Comparison of ENCODE assay signal across 23 cellular contexts in the genomic region with DNA sequence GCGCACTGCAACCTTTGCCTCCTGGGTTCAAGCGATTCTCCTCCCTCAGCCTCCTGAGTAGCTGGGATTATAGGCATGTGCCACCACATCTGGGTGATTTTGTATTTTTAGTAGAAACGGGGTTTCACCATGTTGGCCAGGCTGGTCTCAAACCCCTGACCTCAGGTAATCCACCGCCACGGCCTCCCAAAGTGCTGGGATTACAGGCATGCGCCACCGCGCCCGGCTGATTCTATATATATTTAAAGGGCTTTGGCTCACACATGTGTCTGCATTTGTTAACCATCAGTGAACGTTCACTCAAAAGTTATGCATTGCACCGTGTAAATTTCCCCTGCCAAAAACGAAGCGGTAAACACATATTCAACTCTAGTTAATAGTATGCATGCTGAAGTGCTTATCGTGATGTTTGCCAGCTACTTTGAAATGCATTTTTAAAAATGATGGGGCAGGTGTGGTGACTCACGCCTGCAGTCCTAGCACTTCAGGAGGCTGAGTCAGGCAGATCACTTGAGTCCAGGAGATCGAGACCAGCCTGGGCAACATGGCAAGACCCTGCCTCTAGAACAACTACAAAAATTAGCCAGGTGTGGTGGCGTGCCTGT.
"Had no signal": no experiment of that assay in that cellular context is flagged by ENCODE, and none has a peak within 500 bp of the region (broad histone marks: within the 10 kb centered on the region; RNA-seq: fewer than 3 reads in every experiment).

No MANE protein-coding gene starts in this region.

- H3K9me3 Mint-ChIP-seq: memory B cell, mesothelial cell of epicardium, natural killer cell, neural crest cell had no signal

- H3K27ac ChIP-seq: epithelial cell of prostate, esophagus muscularis mucosa, gastroesophageal sphincter, left ventricle myocardium inferior, lower lobe of right lung, stomach, thoracic aorta, transverse colon had no signal

- H3K27ac Mint-ChIP-seq: memory B cell, mesothelial cell of epicardium, natural killer cell, progenitor cell of endocrine pancreas had no signal

- H3K27me3 ChIP-seq: stomach had no signal

- H3K4me1 ChIP-seq: lower lobe of right lung had no signal

- ATAC-seq: gastroesophageal sphincter, left cardiac atrium, lower lobe of right lung, natural killer cell, right cardiac atrium had no signal

- H3K36me3 ChIP-seq: esophagus muscularis mucosa, gastroesophageal sphincter, left ventricle myocardium inferior, lower lobe of right lung, stomach, thoracic aorta, transverse colon had no signal

- H3K4me3 ChIP-seq: esophagus muscularis mucosa, gastroesophageal sphincter, left ventricle myocardium inferior, lower lobe of right lung, stomach, thoracic aorta, transverse colon had no signal

- DNase-seq: effector memory CD4-positive, alpha-beta T cell; glutamatergic neuron; islet precursor cell; left cardiac atrium; left ventricle myocardium inferior; lower lobe of right lung; natural killer cell; right cardiac atrium; small intestine; stimulated activated CD4-positive, alpha-beta T cell treated with anti-CD3 and anti-CD28 coated beads, Interleukin-12 subunit alpha, Interleukin-12 subunit beta, amount 100 ng/mL, for 4 hours; stimulated activated naive CD4-positive, alpha-beta T cell; stomach; substantia nigra; transverse colon had no signal

- H3K4me1 Mint-ChIP-seq: memory B cell, mesothelial cell of epicardium, neural crest cell had no signal

- FAIRE-seq: endometrium, small intestine had no signal

- H3K27me3 Mint-ChIP-seq: progenitor cell of endocrine pancreas had no signal

- H3K9me3 ChIP-seq: esophagus muscularis mucosa, gastroesophageal sphincter, left ventricle myocardium inferior, lower lobe of right lung, stomach, thoracic aorta, transverse colon had no signal

- H3K36me3 Mint-ChIP-seq: memory B cell, mesothelial cell of epicardium, natural killer cell had no signal

- H3K4me3 Mint-ChIP-seq: memory B cell, mesothelial cell of epicardium, natural killer cell, neural crest cell had no signal
